8 cellular contexts compared by ENCODE assay signal in genomic region chr13:78658630-78659449, GRCh38. TPM values are rescaled to one million over a fixed set of nuclear protein-coding genes. Genes with fewer than 3 reads are reported as not detected.
DNase-seq lines count a peak whose midpoint lies in the region; ATAC-seq and FAIRE-seq lines count a peak whose summit lies in the region.

Gene OBI1 (minus strand): TSS chr13:78659155. CDS start chr13:78659120, 35 bp downstream.

- DNase-seq in COR-L47 (lab: John Stamatoyannopoulos, UW), result peak; percentile 91
- DNase-seq in HT1080 (ENCODE audit: low read depth), result peak; percentile 80
- peak; percentile 73 for DNase-seq in NOMO-1 treated with dmso at 0.1 percent for 144 hours (lab: John Stamatoyannopoulos, UW; ENCODE audit: unreplicated experiment)
- peak; percentile 55 for DNase-seq in activated CD8-positive, alpha-beta memory T cell treated with anti-CD3 and anti-CD28 coated beads, Interleukin-2, amount 50 U/mL, for 1 hour (ENCODE audit: extremely low read depth)
- DNase-seq in stimulated activated CD8-positive, alpha-beta memory T cell treated with anti-CD3 and anti-CD28 coated beads, Interleukin-15, amount 100 ng/mL, for 24 hours (ENCODE audit: low read depth), result peak; percentile 82

- H3K4me1 ChIP-seq in mesodermal cell (ENCODE audit: control insufficient read depth, insufficient read depth, low read length, poor library complexity, severe bottlenecking), result no peaks in the 10 kb centered on the region

- peaks cover 8% of the 10 kb centered on the region for H3K36me3 ChIP-seq in mesodermal cell (ENCODE audit: control insufficient read depth, insufficient read depth, low read length)

- peak; percentile 88 for FAIRE-seq in endometrium (lab: Jason Lieb, UNC)

- peak; percentile 66 for ATAC-seq in GM21367 (IDR thresholded peaks at IDR 0.05; ENCODE audit: unreplicated experiment)

- 6% methylated on average over 37 to 47 of the region's 67 CpGs for WGBS in mesodermal cell (ENCODE audit: insufficient coverage in 2 of 2), 2 experiments

- H3K9me3 ChIP-seq in mesodermal cell (ENCODE audit: control insufficient read depth, low read length), result no peaks in the 10 kb centered on the region

- peak within 1 kb of the TSS; percentile 79 for H3K27ac ChIP-seq in mesodermal cell (ENCODE audit: low read depth, low read length, severe bottlenecking)

- peak within 1 kb of the TSS; percentile 77 for H3K4me3 ChIP-seq in mesodermal cell (ENCODE audit: extremely low read depth, insufficient read depth, low read length, poor library complexity, severe bottlenecking)

RNA-seq across cellular contexts. Expression of gene OBI1, which starts in this region (rescaled TPM):
- total RNA-seq in HT1080 (2014; rRNA removed; shearing (Covaris generic)), result 16.9 and 21.0 TPM in 2 replicates
- 12.3 and 13.8 TPM in 2 replicates for polyA plus RNA-seq in HT1080 (2015; cell fraction: cytosol; rRNA removed)
- 22.8 and 27.9 TPM in 2 replicates for polyA plus RNA-seq in HT1080 (2015; cell fraction: nucleus; rRNA removed)
- polyA plus RNA-seq in mesodermal cell (2013, experiment 1 of 2), result 16.5 TPM
- 15.6 TPM for polyA plus RNA-seq in mesodermal cell (2013, experiment 2 of 2)

Comparison
In these comparisons a context has a peak if more than half of its experiments do, and no peak if none do; other contexts are left out.
1. Peak in every context shown above with its lines: DNase-seq, ATAC-seq, H3K4me3 ChIP-seq and H3K27ac ChIP-seq.